ENCODE assay signal across 1 cellular context in genomic region chr6:168167431-168168315, GRCh38.
TF ChIP-seq lines count a peak whose summit lies in the region.

No MANE protein-coding gene starts in this region.

TF ChIP-seq in GM23338, 12 proteins besides CTCF, POLR2A, EP300 and RAD21 (continued from another document):
- TF ChIP-seq NANOG (IDR thresholded peaks at IDR 0.05; ENCODE audit: borderline replicate concordance), result no peak
- no peak for TF ChIP-seq REST (IDR thresholded peaks at IDR 0.05; ENCODE audit: unreplicated experiment)
- TF ChIP-seq EZH2 (IDR thresholded peaks at IDR 0.05; ENCODE audit: low read depth, unreplicated experiment), result no peak
- no peak for TF ChIP-seq ZNF462 (CRISPR knock-in tag; IDR thresholded peaks at IDR 0.05)
- no peak for TF ChIP-seq CREB1 (CRISPR knock-in tag; IDR thresholded peaks at IDR 0.05; ENCODE audit: low read depth)
- no peak for TF ChIP-seq JUNB (IDR thresholded peaks at IDR 0.05; ENCODE audit: unreplicated experiment)
